11 cellular contexts compared by ENCODE assay signal in genomic region chr17:72430611-72431432, GRCh38.
A peak's percentile ranks its signal among the peaks of the same experiment; 100 is the strongest.
DNase-seq lines count a peak whose midpoint lies in the region; ATAC-seq and TF ChIP-seq lines count a peak whose summit lies in the region.
"Had no signal": no experiment of that assay in that cellular context is flagged by ENCODE, and none has a peak within 500 bp of the region (broad histone marks: within the 10 kb centered on the region; RNA-seq: fewer than 3 reads in every experiment).

No MANE protein-coding gene starts in this region.

- H3K36me3 ChIP-seq in H7 (replicated peaks; ENCODE audit: control insufficient read depth, insufficient read depth, low read length) (no peaks in the 10 kb centered on the region), kidney epithelial cell (ENCODE audit: control insufficient read depth, insufficient read depth, low read length) (no peaks in the 10 kb centered on the region)
- H3K36me3 ChIP-seq: tibial artery had no signal

- DNase-seq in AG09309 (ENCODE audit: low read depth) (no peak), H7 (peak; percentile 82), kidney epithelial cell (ENCODE audit: low read depth) (no peak), HUDEP-2 (lab: John Stamatoyannopoulos, UW; ENCODE audit: unreplicated experiment in 76 of 76) (no peak), NCI-H2171 (lab: John Stamatoyannopoulos, UW) (no peak)
- DNase-seq: NCI-H510A treated with DMSO at 0.1 percent for 48 hours, psoas muscle, tibial artery had no signal

- TF ChIP-seq CTCF in AG09309 (IDR thresholded peaks at IDR 0.05; ENCODE audit: control insufficient read depth, insufficient read depth, low read depth, low read length, missing control alignments): peak; percentile 49
- TF ChIP-seq CTCF in WI38 (IDR thresholded peaks at IDR 0.05; ENCODE audit: low read depth, low read length): peak; percentile 13; the same call in 1 of the 2 replicates
- peak; percentile 11 for TF ChIP-seq CTCF in kidney epithelial cell (IDR thresholded peaks at IDR 0.05; ENCODE audit: insufficient read depth, low read length, poor library complexity, severe bottlenecking)

- no peaks in the 10 kb centered on the region for H3K27me3 ChIP-seq in H7 (ENCODE audit: control insufficient read depth, insufficient read depth, low read length)
- no peaks in the 10 kb centered on the region for H3K27me3 ChIP-seq in kidney epithelial cell (ENCODE audit: control insufficient read depth, insufficient read depth, low read length)
- H3K27me3 ChIP-seq: tibial artery had no signal

- H3K4me3 ChIP-seq in AG09309 (ENCODE audit: control insufficient read depth, low read depth, low read length) (no peak overlapping the region), H7 (ENCODE audit: insufficient read depth, low read depth, low read length) (no peak overlapping the region), WI38 (ENCODE audit: low read depth, low read length) (no peak overlapping the region), kidney epithelial cell (ENCODE audit: low read depth, low read length) (no peak overlapping the region)
- H3K4me3 ChIP-seq: psoas muscle, tibial artery had no signal

- ATAC-seq in HG03159 (IDR thresholded peaks at IDR 0.05; ENCODE audit: unreplicated experiment): no peak
- no peak for ATAC-seq in HG03139 (IDR thresholded peaks at IDR 0.05; ENCODE audit: unreplicated experiment)
